In the genomic region with DNA sequence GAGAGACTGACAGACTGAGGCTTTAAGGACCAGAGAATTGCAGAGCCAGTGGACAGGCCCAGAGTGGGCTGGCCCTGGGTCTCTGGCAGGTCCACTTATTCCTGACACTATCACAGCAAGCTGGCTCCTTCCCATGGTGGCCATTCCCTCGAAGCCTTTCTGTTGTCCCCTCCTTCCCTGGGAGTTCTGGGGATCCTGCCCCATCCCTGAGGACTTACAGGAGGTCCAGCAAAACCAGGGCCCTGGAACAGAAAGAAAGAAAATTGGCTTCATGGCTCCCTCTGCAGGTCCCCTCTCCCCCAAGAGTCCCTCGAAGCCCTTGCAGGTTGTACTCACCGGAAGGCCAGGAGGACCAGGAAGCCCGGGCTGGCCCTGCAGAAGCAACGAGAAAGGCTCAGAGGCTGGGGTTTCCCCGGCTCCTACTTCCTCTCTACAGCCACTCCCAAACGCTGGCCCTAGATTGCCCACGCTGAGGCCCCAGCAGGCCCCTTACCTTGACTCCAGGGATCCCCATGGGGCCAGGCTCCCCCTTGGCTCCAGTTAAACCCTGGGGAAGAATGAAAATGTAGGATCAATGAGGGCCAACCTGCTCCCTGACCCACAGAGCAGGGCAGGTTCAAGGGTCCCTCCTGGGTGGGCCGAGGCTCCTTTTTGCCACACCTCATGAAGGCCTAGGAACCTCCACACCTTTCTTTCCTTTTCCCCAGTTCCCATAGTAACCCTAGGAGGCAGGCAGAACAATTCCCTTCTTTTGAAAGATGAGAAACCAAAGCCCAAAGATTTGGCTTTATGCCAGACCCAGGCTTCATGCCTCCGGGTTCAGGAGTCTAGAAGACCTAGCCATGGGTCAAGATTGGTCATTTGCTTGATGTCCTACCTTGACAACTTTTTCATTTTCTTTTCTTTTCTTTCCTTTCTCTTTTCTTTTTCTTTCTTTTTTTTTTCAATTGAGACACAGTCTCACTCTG, we compare ENCODE assay signal across 9 cellular contexts. TPM values are rescaled to one million over a fixed set of nuclear protein-coding genes. Genes with fewer than 3 reads are reported as not detected.
DNase-seq lines count a peak whose midpoint lies in the region; ATAC-seq, FAIRE-seq and TF ChIP-seq lines count a peak whose summit lies in the region.
"Had no signal": no experiment of that assay in that cellular context is flagged by ENCODE, and none has a peak within 500 bp of the region (broad histone marks: within the 10 kb centered on the region; RNA-seq: fewer than 3 reads in every experiment).

No MANE protein-coding gene starts in this region.

- no peak for FAIRE-seq in RCC 7860 (lab: Jason Lieb, UNC)

- no peak overlapping the region for H3K9ac ChIP-seq in PC-3 (ENCODE audit: low read length)

- no peak overlapping the region for H3K27ac ChIP-seq in PC-3 (ENCODE audit: low read length)

- H4K20me1 ChIP-seq in PC-3 (ENCODE audit: low read length): no peaks in the 10 kb centered on the region

- H3K27ac Mint-ChIP-seq in osteocyte (ENCODE audit: unreplicated experiment): no peak overlapping the region
- H3K27ac Mint-ChIP-seq: activated naive CD8-positive, alpha-beta T cell had no signal

- TF ChIP-seq CTCF in PC-3 (conservative IDR thresholded peaks at IDR 0.05; ENCODE audit: low read depth, low read length) (no peak), osteocyte (IDR thresholded peaks at IDR 0.05) (no peak)

- ATAC-seq in GM21360 (IDR thresholded peaks at IDR 0.05; ENCODE audit: unreplicated experiment) (peak; percentile 36), PC-3 (no peak), GM18511 (IDR thresholded peaks at IDR 0.05; ENCODE audit: unreplicated experiment) (no peak)

- H3K9me2 ChIP-seq in PC-3 (replicated peaks; ENCODE audit: low read length): no peaks in the 10 kb centered on the region

- H3K9me3 ChIP-seq in PC-3 (ENCODE audit: low read length): no peaks in the 10 kb centered on the region

- CTCF ChIA-PET in PC-3 (lab: Charles Lee): interaction anchor here (0.6 kb wide), 1 partner anchor 151 kb away, joined by 3 read pairs; no protein-coding TSS in a partner anchor

- H3K27me3 ChIP-seq in PC-3 (ENCODE audit: low read length): no peaks in the 10 kb centered on the region

- no peaks in the 10 kb centered on the region for H3K36me3 Mint-ChIP-seq in osteocyte (ENCODE audit: unreplicated experiment)
- H3K36me3 Mint-ChIP-seq: activated naive CD8-positive, alpha-beta T cell had no signal

- no peaks in the 10 kb centered on the region for H3K36me3 ChIP-seq in PC-3 (ENCODE audit: low read depth, low read length)

- H2AFZ ChIP-seq in PC-3 (ENCODE audit: low read length): no peak overlapping the region

- intact Hi-C loops in PC-3 (cut with micrococcal nuclease): no loop called here

- POLR2A ChIA-PET in PC-3 (lab: Charles Lee; ENCODE audit: unreplicated experiment): no interaction called here

- H3K79me2 ChIP-seq in PC-3 (ENCODE audit: low read length): no peaks in the 10 kb centered on the region

- DNase-seq in GF-D8 (lab: John Stamatoyannopoulos, UW): peak; percentile 61
- DNase-seq in NCI-H2196 (lab: John Stamatoyannopoulos, UW; ENCODE audit: unreplicated experiment): peak; percentile 69
- DNase-seq in fibroblast of peridontal ligament (ENCODE audit: extremely low read depth): peak; percentile 17
- no peak for DNase-seq in PC-3
- no peak for DNase-seq in RCC 7860 (ENCODE audit: low spot score)
- DNase-seq in osteocyte (ENCODE audit: extremely low spot score, unreplicated experiment): no peak

- H3K4me1 ChIP-seq in PC-3 (ENCODE audit: insufficient read depth, low read length): no peaks in the 10 kb centered on the region

- H3K4me3 Mint-ChIP-seq in osteocyte (ENCODE audit: unreplicated experiment): no peak overlapping the region
- H3K4me3 Mint-ChIP-seq: activated naive CD8-positive, alpha-beta T cell had no signal

- no peak overlapping the region for H3K4me2 ChIP-seq in PC-3 (ENCODE audit: low read length)

- no peaks in the 10 kb centered on the region for H3F3A ChIP-seq in PC-3 (ENCODE audit: low read length, unreplicated experiment)

- H3K4me3 ChIP-seq in PC-3 (ENCODE audit: low read length): no peak overlapping the region

- BruUV-seq in PC-3 (replicated peaks; lab: Mats Ljungman, UMichigan): no TSS peak

- peaks cover 31% of the 10 kb centered on the region for H3K4me1 Mint-ChIP-seq in osteocyte (ENCODE audit: unreplicated experiment)

- H3K9me3 Mint-ChIP-seq in osteocyte (ENCODE audit: unreplicated experiment): no peaks in the 10 kb centered on the region

- peaks cover 8% of the 10 kb centered on the region for H3K27me3 Mint-ChIP-seq in osteocyte (ENCODE audit: unreplicated experiment)

RNA-seq across cellular contexts. Expression of gene COL9A2, which starts 4.6 kb away (rescaled TPM):
- total RNA-seq in PC-3 (2014; rRNA removed) (4.4 and 7.0 TPM in 2 replicates), osteocyte (2.1 and 2.7 TPM in 2 replicates)

RNA-seq across cellular contexts. Expression of gene ZMPSTE24, which starts 54.5 kb away (rescaled TPM):
- 68.7 and 76.1 TPM in 2 replicates for total RNA-seq in PC-3 (2014; rRNA removed)
- total RNA-seq in osteocyte: 41.2 and 43.4 TPM in 2 replicates

Comparison
In these comparisons a context has a peak if more than half of its experiments do, and no peak if none do; other contexts are left out.
1. DNase-seq: peak in GF-D8 (single experiment), NCI-H2196 (single experiment) and fibroblast of peridontal ligament (single experiment); none in PC-3 (single experiment), RCC 7860 (single experiment) and osteocyte (single experiment).